In the genomic region with DNA sequence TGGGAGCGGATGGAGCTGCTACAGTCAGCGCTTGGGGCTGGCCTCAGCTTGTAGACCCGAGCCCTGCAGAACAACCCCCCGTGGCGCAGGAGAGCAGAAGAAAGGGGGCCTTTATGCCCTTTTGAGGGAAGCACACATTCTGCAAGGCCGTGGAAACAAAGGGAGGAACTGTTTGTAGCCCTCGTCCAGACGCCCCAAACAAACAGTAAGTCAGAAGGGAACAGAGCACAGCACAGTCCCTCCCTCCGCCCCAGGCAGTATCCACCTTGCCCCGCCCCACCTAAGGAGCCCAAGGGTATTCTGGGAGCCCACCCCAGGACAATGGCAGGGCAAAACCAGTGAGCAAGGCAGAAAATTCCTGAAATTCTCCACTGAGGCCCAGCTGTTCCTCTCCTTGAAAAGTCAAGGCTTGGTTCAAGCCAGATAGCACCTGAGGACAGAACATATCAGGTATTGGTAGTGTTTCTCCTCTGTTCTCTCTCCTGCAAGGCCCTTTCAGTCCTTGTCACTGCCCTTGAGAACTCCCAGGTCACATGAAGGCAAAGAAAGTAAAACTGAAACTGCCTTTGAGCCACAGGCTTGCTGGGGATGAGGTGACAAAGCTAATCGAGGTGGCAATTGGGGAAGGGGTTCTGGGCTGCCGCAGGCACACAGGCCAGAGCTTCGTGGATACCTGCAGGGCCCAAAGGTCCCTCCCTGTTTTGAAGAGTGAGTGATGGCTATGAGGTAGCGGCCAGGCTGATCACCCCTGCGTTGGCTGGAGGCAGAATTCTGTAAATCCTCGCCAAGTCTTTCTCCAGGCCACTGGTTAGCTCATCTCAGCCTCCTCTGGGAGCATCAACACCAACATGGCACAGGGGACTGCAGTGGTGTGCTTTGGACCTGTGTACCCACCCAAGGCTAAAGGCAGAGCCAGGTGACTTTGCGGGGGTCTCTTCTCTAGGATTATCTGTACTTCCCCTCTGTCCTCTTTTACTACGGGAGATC, we compare ENCODE assay signal across 1 cellular context.
TF ChIP-seq lines count a peak whose summit lies in the region.

No MANE protein-coding gene starts in this region.

TF ChIP-seq in K562, 482 proteins besides CTCF, POLR2A, EP300 and RAD21 (continues in another document):
- TF ChIP-seq ZNF780A (CRISPR knock-in tag; IDR thresholded peaks at IDR 0.05) (no peak), MTA1 (IDR thresholded peaks at IDR 0.05; ENCODE audit: borderline replicate concordance) (no peak), RBFOX2 (IDR thresholded peaks at IDR 0.05; ENCODE audit: low read depth, low read length) (peak; percentile 62), RAD51 (IDR thresholded peaks at IDR 0.05; ENCODE audit: borderline replicate concordance, low read depth) (peak; percentile 93), ZBTB7A (IDR thresholded peaks at IDR 0.05; ENCODE audit: borderline replicate concordance, control insufficient read depth, low read depth, low read length) (peak; percentile 37; the same call in 1 of the 2 replicates), RUNX1 (IDR thresholded peaks at IDR 0.05; ENCODE audit: low read depth) (no peak), TEAD2 (tag; IDR thresholded peaks at IDR 0.05) (no peak), ETV1 (tag; conservative IDR thresholded peaks at IDR 0.05; ENCODE audit: low read depth) (0 out of 2 replicates have a peak, but pooled peaks have one; percentile 22), SRF (CRISPR knock-in tag; IDR thresholded peaks at IDR 0.05) (no peak), ATF7 (IDR thresholded peaks at IDR 0.05) (0 out of 2 replicates have a peak, but pooled peaks have one; percentile 28), HCFC1 (IDR thresholded peaks at IDR 0.05; ENCODE audit: low read depth, low read length) (peak; percentile 32; the same call in 1 of the 2 replicates), ZNF3 (CRISPR knock-in tag; IDR thresholded peaks at IDR 0.05) (no peak), RBBP5 (IDR thresholded peaks at IDR 0.05; ENCODE audit: borderline replicate concordance, insufficient read depth, low read length, poor library complexity, severe bottlenecking) (peak; percentile 35), ZFPM2 (CRISPR knock-in tag; IDR thresholded peaks at IDR 0.05) (no peak), NFRKB (IDR thresholded peaks at IDR 0.05; ENCODE audit: low read depth) (peak; percentile 49; the same call in 1 of the 2 replicates), KDM5B (IDR thresholded peaks at IDR 0.05; ENCODE audit: insufficient replicate concordance, low read depth, low read length) (no peak), ZBTB17 (CRISPR knock-in tag; IDR thresholded peaks at IDR 0.05) (no peak), ESRRA (IDR thresholded peaks at IDR 0.05; ENCODE audit: borderline replicate concordance, low read depth) (peak; percentile 99), HOXB6 (CRISPR knock-in tag; IDR thresholded peaks at IDR 0.05; ENCODE audit: borderline replicate concordance) (no peak), RBM39 (optimal IDR thresholded peaks at IDR 0.05; ENCODE audit: low read depth, low read length) (no peak), MAZ (CRISPR knock-in tag; conservative IDR thresholded peaks at IDR 0.05 in 1 of 2, IDR thresholded peaks at IDR 0.05 in 1 of 2) (peak in 1 of 2 experiments; percentile 11; a peak in 1 of 4 replicates), TBP (optimal IDR thresholded peaks at IDR 0.05; ENCODE audit: low read depth, low read length) (peak; percentile 42), NBN (IDR thresholded peaks at IDR 0.05; ENCODE audit: low read depth) (peak; percentile 38; the same call in 1 of the 2 replicates), ZNF699 (CRISPR knock-in tag; IDR thresholded peaks at IDR 0.05; ENCODE audit: insufficient replicate concordance) (no peak), ZNF24 (IDR thresholded peaks at IDR 0.05) (no peak), CHD1 (IDR thresholded peaks at IDR 0.05; ENCODE audit: low read length) (peak; percentile 46), IRF2 (CRISPR knock-in tag; IDR thresholded peaks at IDR 0.05) (peak; percentile 96)
- TF ChIP-seq, protein P1, sequence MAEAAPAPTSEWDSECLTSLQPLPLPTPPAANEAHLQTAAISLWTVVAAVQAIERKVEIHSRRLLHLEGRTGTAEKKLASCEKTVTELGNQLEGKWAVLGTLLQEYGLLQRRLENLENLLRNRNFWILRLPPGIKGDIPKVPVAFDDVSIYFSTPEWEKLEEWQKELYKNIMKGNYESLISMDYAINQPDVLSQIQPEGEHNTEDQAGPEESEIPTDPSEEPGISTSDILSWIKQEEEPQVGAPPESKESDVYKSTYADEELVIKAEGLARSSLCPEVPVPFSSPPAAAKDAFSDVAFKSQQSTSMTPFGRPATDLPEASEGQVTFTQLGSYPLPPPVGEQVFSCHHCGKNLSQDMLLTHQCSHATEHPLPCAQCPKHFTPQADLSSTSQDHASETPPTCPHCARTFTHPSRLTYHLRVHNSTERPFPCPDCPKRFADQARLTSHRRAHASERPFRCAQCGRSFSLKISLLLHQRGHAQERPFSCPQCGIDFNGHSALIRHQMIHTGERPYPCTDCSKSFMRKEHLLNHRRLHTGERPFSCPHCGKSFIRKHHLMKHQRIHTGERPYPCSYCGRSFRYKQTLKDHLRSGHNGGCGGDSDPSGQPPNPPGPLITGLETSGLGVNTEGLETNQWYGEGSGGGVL (CRISPR knock-in tag; IDR thresholded peaks at IDR 0.05) = no peak
- TF ChIP-seq, protein P2, sequence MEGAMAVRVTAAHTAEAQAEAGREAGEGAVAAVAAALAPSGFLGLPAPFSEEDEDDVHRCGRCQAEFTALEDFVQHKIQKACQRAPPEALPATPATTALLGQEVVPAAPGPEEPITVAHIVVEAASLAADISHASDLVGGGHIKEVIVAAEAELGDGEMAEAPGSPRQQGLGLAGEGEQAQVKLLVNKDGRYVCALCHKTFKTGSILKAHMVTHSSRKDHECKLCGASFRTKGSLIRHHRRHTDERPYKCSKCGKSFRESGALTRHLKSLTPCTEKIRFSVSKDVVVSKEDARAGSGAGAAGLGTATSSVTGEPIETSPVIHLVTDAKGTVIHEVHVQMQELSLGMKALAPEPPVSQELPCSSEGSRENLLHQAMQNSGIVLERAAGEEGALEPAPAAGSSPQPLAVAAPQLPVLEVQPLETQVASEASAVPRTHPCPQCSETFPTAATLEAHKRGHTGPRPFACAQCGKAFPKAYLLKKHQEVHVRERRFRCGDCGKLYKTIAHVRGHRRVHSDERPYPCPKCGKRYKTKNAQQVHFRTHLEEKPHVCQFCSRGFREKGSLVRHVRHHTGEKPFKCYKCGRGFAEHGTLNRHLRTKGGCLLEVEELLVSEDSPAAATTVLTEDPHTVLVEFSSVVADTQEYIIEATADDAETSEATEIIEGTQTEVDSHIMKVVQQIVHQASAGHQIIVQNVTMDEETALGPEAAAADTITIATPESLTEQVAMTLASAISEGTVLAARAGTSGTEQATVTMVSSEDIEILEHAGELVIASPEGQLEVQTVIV (CRISPR knock-in tag; IDR thresholded peaks at IDR 0.05; ENCODE audit: borderline replicate concordance) = no peak
- TF ChIP-seq, protein P3, sequence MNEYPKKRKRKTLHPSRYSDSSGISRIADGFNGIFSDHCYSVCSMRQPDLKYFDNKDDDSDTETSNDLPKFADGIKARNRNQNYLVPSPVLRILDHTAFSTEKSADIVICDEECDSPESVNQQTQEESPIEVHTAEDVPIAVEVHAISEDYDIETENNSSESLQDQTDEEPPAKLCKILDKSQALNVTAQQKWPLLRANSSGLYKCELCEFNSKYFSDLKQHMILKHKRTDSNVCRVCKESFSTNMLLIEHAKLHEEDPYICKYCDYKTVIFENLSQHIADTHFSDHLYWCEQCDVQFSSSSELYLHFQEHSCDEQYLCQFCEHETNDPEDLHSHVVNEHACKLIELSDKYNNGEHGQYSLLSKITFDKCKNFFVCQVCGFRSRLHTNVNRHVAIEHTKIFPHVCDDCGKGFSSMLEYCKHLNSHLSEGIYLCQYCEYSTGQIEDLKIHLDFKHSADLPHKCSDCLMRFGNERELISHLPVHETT (CRISPR knock-in tag; conservative IDR thresholded peaks at IDR 0.05 in 1 of 2, IDR thresholded peaks at IDR 0.05 in 1 of 2) = no peak; a peak in 1 of 4 replicates
- TF ChIP-seq, protein P4, sequence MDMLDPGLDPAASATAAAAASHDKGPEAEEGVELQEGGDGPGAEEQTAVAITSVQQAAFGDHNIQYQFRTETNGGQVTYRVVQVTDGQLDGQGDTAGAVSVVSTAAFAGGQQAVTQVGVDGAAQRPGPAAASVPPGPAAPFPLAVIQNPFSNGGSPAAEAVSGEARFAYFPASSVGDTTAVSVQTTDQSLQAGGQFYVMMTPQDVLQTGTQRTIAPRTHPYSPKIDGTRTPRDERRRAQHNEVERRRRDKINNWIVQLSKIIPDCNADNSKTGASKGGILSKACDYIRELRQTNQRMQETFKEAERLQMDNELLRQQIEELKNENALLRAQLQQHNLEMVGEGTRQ (CRISPR knock-in tag; IDR thresholded peaks at IDR 0.05) = peak; percentile 95
- TF ChIP-seq, protein P5, sequence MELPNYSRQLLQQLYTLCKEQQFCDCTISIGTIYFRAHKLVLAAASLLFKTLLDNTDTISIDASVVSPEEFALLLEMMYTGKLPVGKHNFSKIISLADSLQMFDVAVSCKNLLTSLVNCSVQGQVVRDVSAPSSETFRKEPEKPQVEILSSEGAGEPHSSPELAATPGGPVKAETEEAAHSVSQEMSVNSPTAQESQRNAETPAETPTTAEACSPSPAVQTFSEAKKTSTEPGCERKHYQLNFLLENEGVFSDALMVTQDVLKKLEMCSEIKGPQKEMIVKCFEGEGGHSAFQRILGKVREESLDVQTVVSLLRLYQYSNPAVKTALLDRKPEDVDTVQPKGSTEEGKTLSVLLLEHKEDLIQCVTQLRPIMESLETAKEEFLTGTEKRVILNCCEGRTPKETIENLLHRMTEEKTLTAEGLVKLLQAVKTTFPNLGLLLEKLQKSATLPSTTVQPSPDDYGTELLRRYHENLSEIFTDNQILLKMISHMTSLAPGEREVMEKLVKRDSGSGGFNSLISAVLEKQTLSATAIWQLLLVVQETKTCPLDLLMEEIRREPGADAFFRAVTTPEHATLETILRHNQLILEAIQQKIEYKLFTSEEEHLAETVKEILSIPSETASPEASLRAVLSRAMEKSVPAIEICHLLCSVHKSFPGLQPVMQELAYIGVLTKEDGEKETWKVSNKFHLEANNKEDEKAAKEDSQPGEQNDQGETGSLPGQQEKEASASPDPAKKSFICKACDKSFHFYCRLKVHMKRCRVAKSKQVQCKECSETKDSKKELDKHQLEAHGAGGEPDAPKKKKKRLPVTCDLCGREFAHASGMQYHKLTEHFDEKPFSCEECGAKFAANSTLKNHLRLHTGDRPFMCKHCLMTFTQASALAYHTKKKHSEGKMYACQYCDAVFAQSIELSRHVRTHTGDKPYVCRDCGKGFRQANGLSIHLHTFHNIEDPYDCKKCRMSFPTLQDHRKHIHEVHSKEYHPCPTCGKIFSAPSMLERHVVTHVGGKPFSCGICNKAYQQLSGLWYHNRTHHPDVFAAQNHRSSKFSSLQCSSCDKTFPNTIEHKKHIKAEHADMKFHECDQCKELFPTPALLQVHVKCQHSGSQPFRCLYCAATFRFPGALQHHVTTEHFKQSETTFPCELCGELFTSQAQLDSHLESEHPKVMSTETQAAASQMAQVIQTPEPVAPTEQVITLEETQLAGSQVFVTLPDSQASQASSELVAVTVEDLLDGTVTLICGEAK (IDR thresholded peaks at IDR 0.05) = peak; percentile 27
- TF ChIP-seq, protein P5 (CRISPR knock-in tag; IDR thresholded peaks at IDR 0.05) = no peak
- TF ChIP-seq, protein P6, sequence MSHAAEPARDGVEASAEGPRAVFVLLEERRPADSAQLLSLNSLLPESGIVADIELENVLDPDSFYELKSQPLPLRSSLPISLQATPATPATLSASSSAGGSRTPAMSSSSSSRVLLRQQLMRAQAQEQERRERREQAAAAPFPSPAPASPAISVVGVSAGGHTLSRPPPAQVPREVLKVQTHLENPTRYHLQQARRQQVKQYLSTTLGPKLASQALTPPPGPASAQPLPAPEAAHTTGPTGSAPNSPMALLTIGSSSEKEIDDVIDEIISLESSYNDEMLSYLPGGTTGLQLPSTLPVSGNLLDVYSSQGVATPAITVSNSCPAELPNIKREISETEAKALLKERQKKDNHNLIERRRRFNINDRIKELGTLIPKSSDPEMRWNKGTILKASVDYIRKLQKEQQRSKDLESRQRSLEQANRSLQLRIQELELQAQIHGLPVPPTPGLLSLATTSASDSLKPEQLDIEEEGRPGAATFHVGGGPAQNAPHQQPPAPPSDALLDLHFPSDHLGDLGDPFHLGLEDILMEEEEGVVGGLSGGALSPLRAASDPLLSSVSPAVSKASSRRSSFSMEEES (CRISPR knock-in tag; IDR thresholded peaks at IDR 0.05) = peak; percentile 56
- TF ChIP-seq, protein P7, sequence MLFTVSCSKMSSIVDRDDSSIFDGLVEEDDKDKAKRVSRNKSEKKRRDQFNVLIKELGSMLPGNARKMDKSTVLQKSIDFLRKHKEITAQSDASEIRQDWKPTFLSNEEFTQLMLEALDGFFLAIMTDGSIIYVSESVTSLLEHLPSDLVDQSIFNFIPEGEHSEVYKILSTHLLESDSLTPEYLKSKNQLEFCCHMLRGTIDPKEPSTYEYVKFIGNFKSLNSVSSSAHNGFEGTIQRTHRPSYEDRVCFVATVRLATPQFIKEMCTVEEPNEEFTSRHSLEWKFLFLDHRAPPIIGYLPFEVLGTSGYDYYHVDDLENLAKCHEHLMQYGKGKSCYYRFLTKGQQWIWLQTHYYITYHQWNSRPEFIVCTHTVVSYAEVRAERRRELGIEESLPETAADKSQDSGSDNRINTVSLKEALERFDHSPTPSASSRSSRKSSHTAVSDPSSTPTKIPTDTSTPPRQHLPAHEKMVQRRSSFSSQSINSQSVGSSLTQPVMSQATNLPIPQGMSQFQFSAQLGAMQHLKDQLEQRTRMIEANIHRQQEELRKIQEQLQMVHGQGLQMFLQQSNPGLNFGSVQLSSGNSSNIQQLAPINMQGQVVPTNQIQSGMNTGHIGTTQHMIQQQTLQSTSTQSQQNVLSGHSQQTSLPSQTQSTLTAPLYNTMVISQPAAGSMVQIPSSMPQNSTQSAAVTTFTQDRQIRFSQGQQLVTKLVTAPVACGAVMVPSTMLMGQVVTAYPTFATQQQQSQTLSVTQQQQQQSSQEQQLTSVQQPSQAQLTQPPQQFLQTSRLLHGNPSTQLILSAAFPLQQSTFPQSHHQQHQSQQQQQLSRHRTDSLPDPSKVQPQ (CRISPR knock-in tag; IDR thresholded peaks at IDR 0.05; ENCODE audit: borderline replicate concordance) = no peak
